27 cellular contexts compared by ENCODE assay signal in the genomic region with DNA sequence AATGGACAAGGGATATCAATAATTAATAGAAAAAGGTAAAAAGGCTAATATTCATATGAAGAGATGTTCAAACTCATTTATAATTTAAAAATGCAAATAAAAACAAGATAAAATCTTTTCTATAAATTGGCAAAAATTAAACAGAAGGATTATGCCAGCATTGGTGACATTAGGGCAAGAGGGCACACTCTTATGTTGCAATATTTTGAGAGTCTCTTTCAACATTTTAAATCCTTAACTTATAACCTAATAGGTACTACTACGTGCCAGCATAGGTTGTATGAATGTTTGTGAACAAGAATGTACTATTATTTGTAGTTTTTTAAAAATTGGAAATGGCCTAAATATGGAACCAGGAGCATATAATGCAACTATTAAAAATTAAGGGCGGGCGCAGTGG. TPM values are rescaled to one million over a fixed set of nuclear protein-coding genes. Genes with fewer than 3 reads are reported as not detected.
A peak's percentile ranks its signal among the peaks of the same experiment; 100 is the strongest.
DNase-seq lines count a peak whose midpoint lies in the region; ATAC-seq, FAIRE-seq and TF ChIP-seq lines count a peak whose summit lies in the region.
"Had no signal": no experiment of that assay in that cellular context is flagged by ENCODE, and none has a peak within 500 bp of the region (broad histone marks: within the 10 kb centered on the region; RNA-seq: fewer than 3 reads in every experiment).

No MANE protein-coding gene starts in this region.

- H3K4me1 ChIP-seq in HepG2 (ENCODE audit: insufficient read depth, low read length): no peaks in the 10 kb centered on the region
- no peaks in the 10 kb centered on the region for H3K4me1 ChIP-seq in right lobe of liver
- H3K4me1 ChIP-seq: BE2C, BLaER1 had no signal

- TF ChIP-seq POLR2A in HepG2 (IDR thresholded peaks at IDR 0.05; ENCODE audit: insufficient read depth in 1 of 2, low read depth in 2 of 2, low read length in 2 of 2) (no peak), right lobe of liver (IDR thresholded peaks at IDR 0.05) (no peak)

- CTCF ChIA-PET in HepG2 (lab: Yijun Ruan, JAX; ENCODE audit: low intra/inter-chr PET ratio, low total read pairs): no interaction called here

- TF ChIP-seq EP300 in HepG2 (IDR thresholded peaks at IDR 0.05; ENCODE audit: low read depth in 2 of 2, low read length in 2 of 2): no peak
- no peak for TF ChIP-seq EP300 in HepG2 (CRISPR knock-in tag; IDR thresholded peaks at IDR 0.05; ENCODE audit: borderline replicate concordance)

- TF ChIP-seq CTCF in HepG2 (CRISPR knock-in tag; IDR thresholded peaks at IDR 0.05) (no peak), right lobe of liver (IDR thresholded peaks at IDR 0.05) (no peak)

- no peak overlapping the region for H3K9ac ChIP-seq in HepG2 (ENCODE audit: insufficient read depth, low read depth, low read length)
- H3K9ac ChIP-seq: BLaER1 had no signal

- no peak overlapping the region for H3K4me3 ChIP-seq in HepG2 (replicated peaks in 1 of 3; ENCODE audit: insufficient read depth in 1 of 3, low read depth in 2 of 3, low read length in 3 of 3)
- H3K4me3 ChIP-seq in right lobe of liver: no peak overlapping the region
- H3K4me3 ChIP-seq in H7 (ENCODE audit: insufficient read depth, low read depth, low read length): no peak overlapping the region
- H3K4me3 ChIP-seq: BLaER1, GM12878 had no signal

- ATAC-seq in HepG2: no peak
- peak; percentile 43 to 80 (median 61) for ATAC-seq in right lobe of liver
- ATAC-seq: GM12878 had no signal

- H3K36me3 ChIP-seq in HepG2 (replicated peaks in 1 of 2; ENCODE audit: control insufficient read depth in 1 of 2, insufficient read depth in 2 of 2, low read length in 2 of 2): no peaks in the 10 kb centered on the region
- no peaks in the 10 kb centered on the region for H3K36me3 ChIP-seq in right lobe of liver
- H3K36me3 ChIP-seq in H7 (replicated peaks; ENCODE audit: control insufficient read depth, insufficient read depth, low read length): no peaks in the 10 kb centered on the region
- H3K36me3 ChIP-seq: BE2C, BLaER1 had no signal

- H3K27ac ChIP-seq in HepG2 (ENCODE audit: extremely low read length, insufficient read depth, low read length): no peak overlapping the region
- H3K27ac ChIP-seq in right lobe of liver: no peak overlapping the region
- H3K27ac ChIP-seq: 22Rv1, BLaER1 had no signal

- no peak for TF ChIP-seq RAD21 in HepG2 (CRISPR knock-in tag; IDR thresholded peaks at IDR 0.05)

- in situ Hi-C loops in HepG2 (cut with HindIII; ENCODE audit: extremely low pct_ligation_motif_present, low pct_unique_long_range_greater_than_20kb): no loop called here

- BruUV-seq in HepG2 (replicated peaks; lab: Mats Ljungman, UMichigan): no TSS peak

- POLR2A ChIA-PET in HepG2 (lab: Yijun Ruan, JAX): no interaction called here

- peak; percentile 3 for FAIRE-seq in A204.1 (lab: Jason Lieb, UNC)
- no peak for FAIRE-seq in HepG2 (lab: Jason Lieb, UNC)
- FAIRE-seq: GM12878 had no signal

- DNase-seq in HepG2 (ENCODE audit: low spot score) (no peak), right lobe of liver (no peak), H7 (no peak), HuH-7.5 (ENCODE audit: low spot score) (no peak)
- DNase-seq: ACHN; BE2C; C1 segment of cervical spinal cord; CD4-positive, alpha-beta memory T cell; CD4-positive, CD25-positive, alpha-beta regulatory T cell; CD8-positive, alpha-beta memory T cell; COR-L47; DMS 273 treated with DMSO at 0.1 percent for 48 hours; DMS153; DMS53; DMS79; DND-41; EL; GDM1 had no signal

- no peak overlapping the region for H3K4me2 ChIP-seq in HepG2 (ENCODE audit: low read depth, low read length)
- H3K4me2 ChIP-seq: BLaER1 had no signal

- no peak overlapping the region for H2AFZ ChIP-seq in HepG2 (ENCODE audit: low read length)

- no peaks in the 10 kb centered on the region for H4K20me1 ChIP-seq in HepG2 (ENCODE audit: insufficient read depth, low read length)
- H4K20me1 ChIP-seq: BLaER1 had no signal

- no peaks in the 10 kb centered on the region for H3K79me2 ChIP-seq in HepG2 (ENCODE audit: insufficient read depth, low read length)

- H3K9me3 ChIP-seq in HepG2 (ENCODE audit: low read length) (no peaks in the 10 kb centered on the region), right lobe of liver (no peaks in the 10 kb centered on the region)
- H3K9me3 ChIP-seq: BE2C, BLaER1 had no signal

- WGBS in HepG2 (ENCODE audit: low lambda C conversion rate): 40% methylated on average over 3 of the region's 3 CpGs
- WGBS in right lobe of liver (ENCODE audit: insufficient coverage, low coverage, low lambda C conversion rate, missing lambda C conversion rate): 69% methylated on average over 3 of the region's 3 CpGs

- no peaks in the 10 kb centered on the region for H3K27me3 ChIP-seq in HepG2 (ENCODE audit: control insufficient read depth in 1 of 2, insufficient read depth in 2 of 2, low read length in 2 of 2)
- no peaks in the 10 kb centered on the region for H3K27me3 ChIP-seq in right lobe of liver
- H3K27me3 ChIP-seq in H7 (ENCODE audit: control insufficient read depth, insufficient read depth, low read length): no peaks in the 10 kb centered on the region
- H3K27me3 ChIP-seq: BE2C, BLaER1 had no signal

- intact Hi-C loops in HepG2 (cut with micrococcal nuclease; ENCODE audit: unreplicated experiment): no loop called here
- intact Hi-C loops in right lobe of liver (cut with DNase I): no loop called here

TF ChIP-seq in HepG2, 621 proteins besides CTCF, POLR2A, EP300 and RAD21:
- TF ChIP-seq ZNF724P (CRISPR knock-in tag; IDR thresholded peaks at IDR 0.05; ENCODE audit: borderline replicate concordance): no peak
- TF ChIP-seq CEBPB (IDR thresholded peaks at IDR 0.05; ENCODE audit: borderline replicate concordance, low read depth, low read length): 0 out of 2 replicates have a peak, but pooled peaks have one; percentile 8

RNA-seq across cellular contexts. Expression of gene PNLIPRP3, which starts 24.8 kb away (rescaled TPM):
- total RNA-seq in HepG2 (2016; rRNA removed; fragmentation: Illumina TruSeq; extraction: Trizol) (not detected in 2 replicates), right lobe of liver (not detected)
- total RNA-seq in HepG2 (2016; cell fraction: cytosol; rRNA removed; fragmentation: Illumina TruSeq; extraction: Trizol; ENCODE audit: low read depth): not detected in 2 replicates
- not detected in 2 replicates for total RNA-seq in HepG2 (2016; cell fraction: insoluble cytoplasmic fraction; rRNA removed; fragmentation: Illumina TruSeq; extraction: Trizol)
- total RNA-seq in HepG2 (2016; cell fraction: membrane; rRNA removed; fragmentation: Illumina TruSeq; extraction: Trizol): not detected in 2 replicates
- not detected in 2 replicates for total RNA-seq in HepG2 (2016; cell fraction: nucleus; rRNA removed; fragmentation: Illumina TruSeq; extraction: Trizol)
- not detected in 2 replicates for polyA plus RNA-seq in HepG2 (2011; rRNA removed)
- not detected in 2 replicates for polyA plus RNA-seq in HepG2 (2011; cell fraction: cytosol; rRNA removed)
- not detected in 2 replicates for polyA plus RNA-seq in HepG2 (2011; cell fraction: nucleus; rRNA removed)
- polyA plus RNA-seq in HepG2 (2012): not detected in 2 replicates
- not detected in 2 replicates for polyA plus RNA-seq in HepG2 (2016; cell fraction: cytosol; fragmentation: Illumina TruSeq; extraction: Trizol; ENCODE audit: low read depth)
- polyA plus RNA-seq in HepG2 (2016; cell fraction: insoluble cytoplasmic fraction; fragmentation: Illumina TruSeq; extraction: Trizol; ENCODE audit: low read depth): not detected in 2 replicates
- not detected in 2 replicates for polyA plus RNA-seq in HepG2 (2016; cell fraction: membrane; fragmentation: Illumina TruSeq; extraction: Trizol; ENCODE audit: low read depth)
- not detected in 2 replicates for polyA plus RNA-seq in HepG2 (2016; cell fraction: nucleus; fragmentation: Illumina TruSeq; extraction: Trizol; ENCODE audit: insufficient read depth, low read depth)
- not detected in 2 replicates for polyA minus RNA-seq in HepG2 (2011; rRNA and poly(A)+ RNA removed; ENCODE audit: low replicate concordance)
- not detected in 2 replicates for polyA minus RNA-seq in HepG2 (2011; cell fraction: cytosol; rRNA and poly(A)+ RNA removed)
- polyA minus RNA-seq in HepG2 (2011; cell fraction: nucleus; rRNA and poly(A)+ RNA removed): not detected in 2 replicates
- total RNA-seq in H7 (2014; rRNA removed; shearing (Covaris generic)): not detected in 2 replicates
- total RNA-seq: A172; A673; CD4-positive, alpha-beta memory T cell; CD4-positive, CD25-positive, alpha-beta regulatory T cell; CD8-positive, alpha-beta memory T cell; G401; GM12878 had no signal
- polyA plus RNA-seq: AG04450; CD14-positive monocyte; CD4-positive, alpha-beta memory T cell; CD4-positive, CD25-positive, alpha-beta regulatory T cell; CD8-positive, alpha-beta memory T cell had no signal
